In genomic region chr10:34748767-34749166, GRCh38 we compare ENCODE assay signal across 21 cellular contexts.
"Had no signal": no experiment of that assay in that cellular context is flagged by ENCODE, and none has a peak within 500 bp of the region (broad histone marks: within the 10 kb centered on the region; RNA-seq: fewer than 3 reads in every experiment).

No MANE protein-coding gene starts in this region.

- H3K36me3 Mint-ChIP-seq: activated naive CD4-positive, alpha-beta T cell treated with anti-CD3 and anti-CD28 coated beads, Interleukin-2, amount 50 U/mL, for 24 hours; memory B cell had no signal

- H3K9me3 ChIP-seq: gastroesophageal sphincter, heart left ventricle, mucosa of descending colon, right lobe of liver, stomach, suprapubic skin, tibial nerve had no signal

- H3K27ac ChIP-seq: gastroesophageal sphincter, heart left ventricle, right lobe of liver, skin epidermis, stomach, suprapubic skin, tibial nerve, WERI-Rb-1 had no signal

- H3K9me3 Mint-ChIP-seq: activated naive CD4-positive, alpha-beta T cell treated with anti-CD3 and anti-CD28 coated beads, Interleukin-2, amount 50 U/mL, for 24 hours; activated T-helper 1 cell treated with anti-CD3 and anti-CD28 coated beads, Interleukin-12 subunit alpha, Interleukin-12 subunit beta, Interleukin-2, Interleukin-4 antibody, amounts not matched to agents 30 ng/mL and 10 ng/mL and 1 ng/mL, durations not matched to agents 14 hours and 24 hours and 36 hours; central memory CD8-positive, alpha-beta T cell; neural crest cell had no signal

- H3K27me3 ChIP-seq: gastroesophageal sphincter, heart left ventricle, right lobe of liver, stomach, suprapubic skin, tibial nerve had no signal

- H3K27ac Mint-ChIP-seq: activated CD8-positive, alpha-beta T cell treated with anti-CD3 and anti-CD28 coated beads, Interleukin-2, amount 10 ng/mL, durations not matched to agents 7 days and 5 days; activated naive CD4-positive, alpha-beta T cell treated with anti-CD3 and anti-CD28 coated beads, Interleukin-2, amount 50 U/mL, for 24 hours; activated T-helper 1 cell treated with anti-CD3 and anti-CD28 coated beads, Interleukin-12 subunit alpha, Interleukin-12 subunit beta, Interleukin-2, Interleukin-4 antibody, amounts not matched to agents 30 ng/mL and 10 ng/mL and 1 ng/mL, durations not matched to agents 14 hours and 24 hours and 36 hours; memory B cell had no signal

- H3K4me3 ChIP-seq: gastroesophageal sphincter, heart left ventricle, mucosa of descending colon, right lobe of liver, skin epidermis, stomach, suprapubic skin, tibial nerve had no signal

- H3K4me1 Mint-ChIP-seq: activated naive CD4-positive, alpha-beta T cell treated with anti-CD3 and anti-CD28 coated beads, Interleukin-2, amount 50 U/mL, for 24 hours; central memory CD8-positive, alpha-beta T cell; memory B cell had no signal

- DNase-seq: activated CD4-positive, alpha-beta T cell treated with anti-CD3 and anti-CD28 coated beads for 1 hour; activated CD4-positive, alpha-beta T cell treated with anti-CD3 and anti-CD28 coated beads, Interleukin-2, amount 50 U/mL, for 1 hour; activated CD8-positive, alpha-beta T cell treated with anti-CD3 and anti-CD28 coated beads, Interleukin-2, amount 10 ng/mL, durations not matched to agents 7 days and 5 days; activated gamma-delta T cell; aorta; heart left ventricle; mucosa of descending colon; occipital lobe; right lobe of liver; stimulated activated CD4-positive, alpha-beta T cell treated with anti-CD3 and anti-CD28 coated beads, Interleukin-1b, Interleukin-23, amount 100 ng/mL, for 48 hours; stomach; WERI-Rb-1 had no signal

- H3K4me3 Mint-ChIP-seq: activated CD8-positive, alpha-beta T cell treated with anti-CD3 and anti-CD28 coated beads, Interleukin-2, amount 10 ng/mL, durations not matched to agents 7 days and 5 days; activated naive CD4-positive, alpha-beta T cell treated with anti-CD3 and anti-CD28 coated beads, Interleukin-2, amount 50 U/mL, for 24 hours; activated T-helper 1 cell treated with anti-CD3 and anti-CD28 coated beads, Interleukin-12 subunit alpha, Interleukin-12 subunit beta, Interleukin-2, Interleukin-4 antibody, amounts not matched to agents 30 ng/mL and 10 ng/mL and 1 ng/mL, durations not matched to agents 14 hours and 24 hours and 36 hours; central memory CD8-positive, alpha-beta T cell; memory B cell; neural crest cell had no signal

- ATAC-seq: activated CD8-positive, alpha-beta T cell treated with anti-CD3 and anti-CD28 coated beads, Interleukin-2, amount 10 ng/mL, durations not matched to agents 7 days and 5 days; gastroesophageal sphincter; heart left ventricle; mucosa of descending colon; right lobe of liver had no signal

- H3K36me3 ChIP-seq: gastroesophageal sphincter, heart left ventricle, right lobe of liver, stomach, suprapubic skin, tibial nerve, WERI-Rb-1 had no signal
